Comparison of ENCODE assay signal across 1 cellular context in the genomic region with DNA sequence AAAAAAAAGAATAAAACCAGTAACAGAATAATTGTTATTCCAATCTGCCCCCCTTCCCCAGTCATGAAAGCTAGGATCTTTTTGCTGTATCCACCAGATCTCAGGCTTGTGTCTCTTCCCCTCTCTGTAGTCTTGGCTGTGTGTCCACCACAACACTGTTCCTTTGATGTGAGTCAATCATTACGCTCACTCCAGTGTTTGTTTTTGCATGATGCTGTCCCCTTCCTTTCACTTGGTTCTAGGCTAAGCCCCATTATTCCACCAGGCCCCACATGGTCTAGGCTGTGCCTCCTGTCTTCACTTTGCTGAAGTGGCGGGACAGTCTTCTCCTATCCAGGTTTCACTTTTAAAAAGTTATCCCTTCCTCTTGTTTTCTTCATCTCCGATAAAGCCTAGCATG.
TF ChIP-seq lines count a peak whose summit lies in the region.

No MANE protein-coding gene starts in this region.

TF ChIP-seq in WTC11, 78 proteins besides CTCF, POLR2A, EP300 and RAD21 (continued from another document):
- TF ChIP-seq, protein P1, sequence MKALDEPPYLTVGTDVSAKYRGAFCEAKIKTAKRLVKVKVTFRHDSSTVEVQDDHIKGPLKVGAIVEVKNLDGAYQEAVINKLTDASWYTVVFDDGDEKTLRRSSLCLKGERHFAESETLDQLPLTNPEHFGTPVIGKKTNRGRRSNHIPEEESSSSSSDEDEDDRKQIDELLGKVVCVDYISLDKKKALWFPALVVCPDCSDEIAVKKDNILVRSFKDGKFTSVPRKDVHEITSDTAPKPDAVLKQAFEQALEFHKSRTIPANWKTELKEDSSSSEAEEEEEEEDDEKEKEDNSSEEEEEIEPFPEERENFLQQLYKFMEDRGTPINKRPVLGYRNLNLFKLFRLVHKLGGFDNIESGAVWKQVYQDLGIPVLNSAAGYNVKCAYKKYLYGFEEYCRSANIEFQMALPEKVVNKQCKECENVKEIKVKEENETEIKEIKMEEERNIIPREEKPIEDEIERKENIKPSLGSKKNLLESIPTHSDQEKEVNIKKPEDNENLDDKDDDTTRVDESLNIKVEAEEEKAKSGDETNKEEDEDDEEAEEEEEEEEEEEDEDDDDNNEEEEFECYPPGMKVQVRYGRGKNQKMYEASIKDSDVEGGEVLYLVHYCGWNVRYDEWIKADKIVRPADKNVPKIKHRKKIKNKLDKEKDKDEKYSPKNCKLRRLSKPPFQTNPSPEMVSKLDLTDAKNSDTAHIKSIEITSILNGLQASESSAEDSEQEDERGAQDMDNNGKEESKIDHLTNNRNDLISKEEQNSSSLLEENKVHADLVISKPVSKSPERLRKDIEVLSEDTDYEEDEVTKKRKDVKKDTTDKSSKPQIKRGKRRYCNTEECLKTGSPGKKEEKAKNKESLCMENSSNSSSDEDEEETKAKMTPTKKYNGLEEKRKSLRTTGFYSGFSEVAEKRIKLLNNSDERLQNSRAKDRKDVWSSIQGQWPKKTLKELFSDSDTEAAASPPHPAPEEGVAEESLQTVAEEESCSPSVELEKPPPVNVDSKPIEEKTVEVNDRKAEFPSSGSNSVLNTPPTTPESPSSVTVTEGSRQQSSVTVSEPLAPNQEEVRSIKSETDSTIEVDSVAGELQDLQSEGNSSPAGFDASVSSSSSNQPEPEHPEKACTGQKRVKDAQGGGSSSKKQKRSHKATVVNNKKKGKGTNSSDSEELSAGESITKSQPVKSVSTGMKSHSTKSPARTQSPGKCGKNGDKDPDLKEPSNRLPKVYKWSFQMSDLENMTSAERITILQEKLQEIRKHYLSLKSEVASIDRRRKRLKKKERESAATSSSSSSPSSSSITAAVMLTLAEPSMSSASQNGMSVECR (CRISPR knock-in tag; IDR thresholded peaks at IDR 0.05; ENCODE audit: borderline replicate concordance), result no peak
- TF ChIP-seq, protein P2, sequence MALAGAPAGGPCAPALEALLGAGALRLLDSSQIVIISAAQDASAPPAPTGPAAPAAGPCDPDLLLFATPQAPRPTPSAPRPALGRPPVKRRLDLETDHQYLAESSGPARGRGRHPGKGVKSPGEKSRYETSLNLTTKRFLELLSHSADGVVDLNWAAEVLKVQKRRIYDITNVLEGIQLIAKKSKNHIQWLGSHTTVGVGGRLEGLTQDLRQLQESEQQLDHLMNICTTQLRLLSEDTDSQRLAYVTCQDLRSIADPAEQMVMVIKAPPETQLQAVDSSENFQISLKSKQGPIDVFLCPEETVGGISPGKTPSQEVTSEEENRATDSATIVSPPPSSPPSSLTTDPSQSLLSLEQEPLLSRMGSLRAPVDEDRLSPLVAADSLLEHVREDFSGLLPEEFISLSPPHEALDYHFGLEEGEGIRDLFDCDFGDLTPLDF (CRISPR knock-in tag; IDR thresholded peaks at IDR 0.05), result no peak
- TF ChIP-seq JUN (CRISPR knock-in tag; IDR thresholded peaks at IDR 0.05) (no peak), SMAD3 (CRISPR knock-in tag; IDR thresholded peaks at IDR 0.05; ENCODE audit: borderline replicate concordance) (no peak), GRHL2 (CRISPR knock-in tag; IDR thresholded peaks at IDR 0.05; ENCODE audit: insufficient replicate concordance, severe bottlenecking) (no peak)
- TF ChIP-seq, protein P3, sequence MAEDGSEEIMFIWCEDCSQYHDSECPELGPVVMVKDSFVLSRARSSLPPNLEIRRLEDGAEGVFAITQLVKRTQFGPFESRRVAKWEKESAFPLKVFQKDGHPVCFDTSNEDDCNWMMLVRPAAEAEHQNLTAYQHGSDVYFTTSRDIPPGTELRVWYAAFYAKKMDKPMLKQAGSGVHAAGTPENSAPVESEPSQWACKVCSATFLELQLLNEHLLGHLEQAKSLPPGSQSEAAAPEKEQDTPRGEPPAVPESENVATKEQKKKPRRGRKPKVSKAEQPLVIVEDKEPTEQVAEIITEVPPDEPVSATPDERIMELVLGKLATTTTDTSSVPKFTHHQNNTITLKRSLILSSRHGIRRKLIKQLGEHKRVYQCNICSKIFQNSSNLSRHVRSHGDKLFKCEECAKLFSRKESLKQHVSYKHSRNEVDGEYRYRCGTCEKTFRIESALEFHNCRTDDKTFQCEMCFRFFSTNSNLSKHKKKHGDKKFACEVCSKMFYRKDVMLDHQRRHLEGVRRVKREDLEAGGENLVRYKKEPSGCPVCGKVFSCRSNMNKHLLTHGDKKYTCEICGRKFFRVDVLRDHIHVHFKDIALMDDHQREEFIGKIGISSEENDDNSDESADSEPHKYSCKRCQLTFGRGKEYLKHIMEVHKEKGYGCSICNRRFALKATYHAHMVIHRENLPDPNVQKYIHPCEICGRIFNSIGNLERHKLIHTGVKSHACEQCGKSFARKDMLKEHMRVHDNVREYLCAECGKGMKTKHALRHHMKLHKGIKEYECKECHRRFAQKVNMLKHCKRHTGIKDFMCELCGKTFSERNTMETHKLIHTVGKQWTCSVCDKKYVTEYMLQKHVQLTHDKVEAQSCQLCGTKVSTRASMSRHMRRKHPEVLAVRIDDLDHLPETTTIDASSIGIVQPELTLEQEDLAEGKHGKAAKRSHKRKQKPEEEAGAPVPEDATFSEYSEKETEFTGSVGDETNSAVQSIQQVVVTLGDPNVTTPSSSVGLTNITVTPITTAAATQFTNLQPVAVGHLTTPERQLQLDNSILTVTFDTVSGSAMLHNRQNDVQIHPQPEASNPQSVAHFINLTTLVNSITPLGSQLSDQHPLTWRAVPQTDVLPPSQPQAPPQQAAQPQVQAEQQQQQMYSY (CRISPR knock-in tag; IDR thresholded peaks at IDR 0.05), result no peak
TF ChIP-seq in WTC11: peak in this region for 0.
